In the genomic region with DNA sequence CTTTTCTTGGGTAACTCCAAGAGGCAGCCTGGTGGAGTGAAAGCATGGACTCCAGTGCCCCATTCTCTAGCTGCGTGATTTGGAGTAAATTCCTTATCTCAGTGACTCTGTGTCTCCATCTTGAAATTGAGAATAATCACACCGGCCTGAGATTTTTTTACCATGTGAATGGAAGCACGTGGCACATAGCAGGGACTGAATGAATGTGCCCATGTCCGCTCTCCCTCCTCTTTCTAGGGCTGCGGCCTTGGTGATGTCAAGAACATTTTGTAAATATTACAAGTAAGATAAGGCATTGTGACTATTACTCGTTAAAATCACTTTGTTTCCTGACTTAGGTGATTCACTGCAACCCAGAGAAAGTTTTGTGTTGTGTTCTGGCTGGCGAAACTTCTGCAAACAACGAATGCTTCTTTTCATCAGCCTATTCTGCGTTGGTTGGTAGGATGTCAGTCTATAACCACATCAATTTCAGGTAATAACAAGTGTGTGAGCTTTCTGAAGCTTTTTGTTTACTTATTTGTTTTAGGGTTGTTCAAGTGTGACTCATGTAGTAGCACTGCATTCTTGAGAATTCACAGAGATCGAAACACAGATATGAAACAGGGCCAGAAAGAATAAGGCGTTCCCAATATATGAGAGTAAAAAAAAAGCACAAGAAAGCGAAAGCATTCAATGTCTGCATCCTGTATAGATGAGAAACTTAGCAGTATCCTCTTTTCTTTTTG, we compare ENCODE assay signal across 8 cellular contexts.
A peak's percentile ranks its signal among the peaks of the same experiment; 100 is the strongest.
DNase-seq lines count a peak whose midpoint lies in the region; ATAC-seq and TF ChIP-seq lines count a peak whose summit lies in the region.

No MANE protein-coding gene starts in this region.

- ATAC-seq in CD4-positive, CD25-positive, alpha-beta regulatory T cell (ENCODE audit: low read depth in 2 of 2) = peak; percentile 89 to 92
- peak; percentile 75 for ATAC-seq in GM19397 (IDR thresholded peaks at IDR 0.05; ENCODE audit: unreplicated experiment)
- no peak for ATAC-seq in GM19035 (IDR thresholded peaks at IDR 0.05; ENCODE audit: unreplicated experiment)

- 57 to 65% methylated on average over 12 of the region's 12 CpGs for WGBS in lower leg skin, 2 donors

- no peak for TF ChIP-seq POLR2A in lower leg skin (IDR thresholded peaks at IDR 0.05)

- no peaks in the 10 kb centered on the region for H3K27me3 Mint-ChIP-seq in CD4-positive, CD25-positive, alpha-beta regulatory T cell
- H3K27me3 Mint-ChIP-seq in T-helper 1 cell treated with Interleukin-12 subunit alpha and Interleukin-12 subunit beta and Interleukin-4 antibody, amounts not matched to agents 30 μg/mL and 1 μg/mL, for 36 hours (ENCODE audit: low read depth) = peaks cover 12% of the 10 kb centered on the region
- peaks cover 1 to 6% (median 6%) of the 10 kb centered on the region in 3 donors for H3K27me3 Mint-ChIP-seq in immature natural killer cell (ENCODE audit: low read depth in 3 of 3)

- H3K27ac Mint-ChIP-seq in CD4-positive, CD25-positive, alpha-beta regulatory T cell = peak overlapping the region; percentile 12 to 70 (median 13)
- H3K27ac Mint-ChIP-seq in T-helper 1 cell treated with Interleukin-12 subunit alpha and Interleukin-12 subunit beta and Interleukin-4 antibody, amounts not matched to agents 30 μg/mL and 1 μg/mL, for 36 hours = peak overlapping the region; percentile 91
- H3K27ac Mint-ChIP-seq in immature natural killer cell = peak overlapping the region; percentile 63 to 91 (median 76)

- H3K27ac ChIP-seq in CD4-positive, CD25-positive, alpha-beta regulatory T cell (ENCODE audit: insufficient read depth, low read length, poor library complexity, severe bottlenecking) = peak overlapping the region; percentile 48

- peak overlapping the region; percentile 2 for H3K4me3 ChIP-seq in CD4-positive, CD25-positive, alpha-beta regulatory T cell (ENCODE audit: low read depth, low read length)
- no peak overlapping the region for H3K4me3 ChIP-seq in lower leg skin (ENCODE audit: low read depth, poor library complexity, severe bottlenecking)

- peaks cover 13 to 17% of the 10 kb centered on the region in 2 experiments for H3K9me3 ChIP-seq in CD4-positive, CD25-positive, alpha-beta regulatory T cell (ENCODE audit: control insufficient read depth in 2 of 2, low read length in 2 of 2)

- H3K4me1 Mint-ChIP-seq in CD4-positive, CD25-positive, alpha-beta regulatory T cell = peaks cover 9 to 21% (median 13%) of the 10 kb centered on the region in 4 donors
- peaks cover 16% of the 10 kb centered on the region for H3K4me1 Mint-ChIP-seq in T-helper 1 cell treated with Interleukin-12 subunit alpha and Interleukin-12 subunit beta and Interleukin-4 antibody, amounts not matched to agents 30 μg/mL and 1 μg/mL, for 36 hours (ENCODE audit: low read depth)
- peaks cover 10 to 14% of the 10 kb centered on the region in 2 donors for H3K4me1 Mint-ChIP-seq in immature natural killer cell

- no peaks in the 10 kb centered on the region for H3K27me3 ChIP-seq in CD4-positive, CD25-positive, alpha-beta regulatory T cell (ENCODE audit: control insufficient read depth, insufficient read depth, low read length)

- intact Hi-C loops in lower leg skin (cut with DNase I; ENCODE audit: low total_unique reads) = no loop called here

- peaks cover 2 to 17% (median 9%) of the 10 kb centered on the region in 7 donors for H3K9me3 Mint-ChIP-seq in CD4-positive, CD25-positive, alpha-beta regulatory T cell
- H3K9me3 Mint-ChIP-seq in T-helper 1 cell treated with Interleukin-12 subunit alpha and Interleukin-12 subunit beta and Interleukin-4 antibody, amounts not matched to agents 30 μg/mL and 1 μg/mL, for 36 hours = peaks cover 21% of the 10 kb centered on the region
- peaks cover 9 to 21% (median 17%) of the 10 kb centered on the region in 6 donors for H3K9me3 Mint-ChIP-seq in immature natural killer cell

- no peaks in the 10 kb centered on the region for H3K36me3 ChIP-seq in CD4-positive, CD25-positive, alpha-beta regulatory T cell (ENCODE audit: control insufficient read depth, insufficient read depth, low read length)

- H3K4me1 ChIP-seq in CD4-positive, CD25-positive, alpha-beta regulatory T cell (ENCODE audit: control insufficient read depth, insufficient read depth, low read length, poor library complexity, severe bottlenecking) = peaks cover 10% of the 10 kb centered on the region

- H3K4me3 Mint-ChIP-seq in CD4-positive, CD25-positive, alpha-beta regulatory T cell = peak overlapping the region; percentile 7 to 46 (median 26)
- peak overlapping the region; percentile 18 for H3K4me3 Mint-ChIP-seq in T-helper 1 cell treated with Interleukin-12 subunit alpha and Interleukin-12 subunit beta and Interleukin-4 antibody, amounts not matched to agents 30 μg/mL and 1 μg/mL, for 36 hours
- H3K4me3 Mint-ChIP-seq in immature natural killer cell = peak overlapping the region in 3 of 5 donors; percentile 33 to 59 (median 36)

- no peak for TF ChIP-seq CTCF in lower leg skin (IDR thresholded peaks at IDR 0.05)

- peak in 2 of 3 donors; percentile 63 to 68 for DNase-seq in CD4-positive, CD25-positive, alpha-beta regulatory T cell
- DNase-seq in immature natural killer cell (peak; percentile 32 to 78 (median 36)), epidermal melanocyte (ENCODE audit: insufficient read length, low spot score) (no peak), lower leg skin (ENCODE audit: low spot score in 2 of 2) (no peak), SKM-1 (lab: John Stamatoyannopoulos, UW; ENCODE audit: unreplicated experiment) (no peak)

- H3K36me3 Mint-ChIP-seq in CD4-positive, CD25-positive, alpha-beta regulatory T cell = peaks cover 5% of the 10 kb centered on the region
- peaks cover 5% of the 10 kb centered on the region for H3K36me3 Mint-ChIP-seq in T-helper 1 cell treated with Interleukin-12 subunit alpha and Interleukin-12 subunit beta and Interleukin-4 antibody, amounts not matched to agents 30 μg/mL and 1 μg/mL, for 36 hours (ENCODE audit: low read depth)
- peaks cover 12 to 15% (median 14%) of the 10 kb centered on the region in 3 donors for H3K36me3 Mint-ChIP-seq in immature natural killer cell

Comparison
In these comparisons a context has a peak if more than half of its experiments do, and no peak if none do; other contexts are left out.
1. DNase-seq: peak in CD4-positive, CD25-positive, alpha-beta regulatory T cell (2 of 3) and immature natural killer cell (3 of 3); none in epidermal melanocyte (single experiment), lower leg skin (0 of 2) and SKM-1 (single experiment).
2. H3K27ac Mint-ChIP-seq: peak in every context shown above with its lines; median percentile 91 in T-helper 1 cell treated with Interleukin-12 subunit alpha and Interleukin-12 subunit beta and Interleukin-4 antibody, amounts not matched to agents 30 μg/mL and 1 μg/mL, for 36 hours; 76 in immature natural killer cell; 13 in CD4-positive, CD25-positive, alpha-beta regulatory T cell.
3. Peak in every context shown above with its lines, with median percentiles within 50 percentile points of each other: H3K4me3 Mint-ChIP-seq.